Comparison of ENCODE assay signal across 8 cellular contexts in genomic region chr12:131222271-131223139, GRCh38.
A peak's percentile ranks its signal among the peaks of the same experiment; 100 is the strongest.
DNase-seq lines count a peak whose midpoint lies in the region; ATAC-seq and TF ChIP-seq lines count a peak whose summit lies in the region.

No MANE protein-coding gene starts in this region.

- H3K4me2 ChIP-seq in Karpas-422 (ENCODE audit: low read depth, low read length, poor library complexity, severe bottlenecking) = no peak overlapping the region

- H3K9me2 ChIP-seq in Karpas-422 (replicated peaks; ENCODE audit: insufficient read depth, low read length) = no peaks in the 10 kb centered on the region

- no peaks in the 10 kb centered on the region for H3K79me2 ChIP-seq in Karpas-422 (ENCODE audit: low read length)

- H2AFZ ChIP-seq in Karpas-422 (ENCODE audit: low read length) = no peak overlapping the region

- no peak overlapping the region for H3K9ac ChIP-seq in Karpas-422 (ENCODE audit: low read length)

- no peaks in the 10 kb centered on the region for H4K20me1 ChIP-seq in Karpas-422 (ENCODE audit: insufficient read depth, low read depth, low read length)

- H3K4me3 Mint-ChIP-seq in activated naive CD4-positive, alpha-beta T cell treated with anti-CD3 and anti-CD28 coated beads, Interleukin-2, amount 50 U/mL, for 24 hours = peak overlapping the region; percentile 37
- H3K4me3 Mint-ChIP-seq in activated naive CD8-positive, alpha-beta T cell treated with anti-CD3 and anti-CD28 coated beads, Interleukin-2, amount 10 ng/mL, durations not matched to agents 7 days and 5 days = peak overlapping the region; percentile 53

- H3K4me3 ChIP-seq in thyroid gland (replicated peaks in 1 of 3) = no peak overlapping the region
- H3K4me3 ChIP-seq in Karpas-422 (ENCODE audit: low read length) = no peak overlapping the region

- TF ChIP-seq POLR2A in thyroid gland (IDR thresholded peaks at IDR 0.05) = peak in 1 of 2 donors; percentile 58

- H3K4me1 ChIP-seq in thyroid gland (peaks cover 47 to 54% of the 10 kb centered on the region in 2 donors), Karpas-422 (ENCODE audit: low read length) (peaks cover 7% of the 10 kb centered on the region)

- peak overlapping the region; percentile 57 to 93 (median 79) for H3K27ac ChIP-seq in thyroid gland
- H3K27ac ChIP-seq in Karpas-422 (ENCODE audit: low read length) = no peak overlapping the region

- peaks cover 7% of the 10 kb centered on the region for H3K4me1 Mint-ChIP-seq in activated naive CD4-positive, alpha-beta T cell treated with anti-CD3 and anti-CD28 coated beads, Interleukin-2, amount 50 U/mL, for 24 hours
- peaks cover 12% of the 10 kb centered on the region for H3K4me1 Mint-ChIP-seq in activated naive CD8-positive, alpha-beta T cell treated with anti-CD3 and anti-CD28 coated beads, Interleukin-2, amount 10 ng/mL, durations not matched to agents 7 days and 5 days

- H3K27me3 ChIP-seq in thyroid gland (no peaks in the 10 kb centered on the region), Karpas-422 (ENCODE audit: low read length) (no peaks in the 10 kb centered on the region)

- DNase-seq in activated naive CD4-positive, alpha-beta T cell treated with anti-CD3 and anti-CD28 coated beads, Interleukin-2, amount 50 U/mL, for 16 hours = no peak
- peak; percentile 50 for DNase-seq in activated naive CD8-positive, alpha-beta T cell treated with anti-CD3 and anti-CD28 coated beads, Interleukin-2, amount 10 ng/mL, durations not matched to agents 7 days and 5 days
- DNase-seq in thyroid gland (peak; percentile 83 to 88), Karpas-422 (no peak), NCI-H82 treated with DMSO at 0.1 percent for 48 hours (lab: John Stamatoyannopoulos, UW; ENCODE audit: unreplicated experiment) (no peak)
- DNase-seq in effector CD8-positive, alpha-beta T cell (lab: John Stamatoyannopoulos, UW) = no peak

- no peaks in the 10 kb centered on the region for H3K36me3 Mint-ChIP-seq in activated naive CD4-positive, alpha-beta T cell treated with anti-CD3 and anti-CD28 coated beads, Interleukin-2, amount 50 U/mL, for 24 hours
- no peaks in the 10 kb centered on the region for H3K36me3 Mint-ChIP-seq in activated naive CD8-positive, alpha-beta T cell treated with anti-CD3 and anti-CD28 coated beads, Interleukin-2, amount 10 ng/mL, durations not matched to agents 7 days and 5 days

- WGBS in thyroid gland, 2 donors = 30 to 41% methylated on average over 17 to 24 of the region's 24 CpGs

- no peaks in the 10 kb centered on the region for H3K9me3 Mint-ChIP-seq in activated naive CD4-positive, alpha-beta T cell treated with anti-CD3 and anti-CD28 coated beads, Interleukin-2, amount 50 U/mL, for 24 hours
- H3K9me3 Mint-ChIP-seq in activated naive CD8-positive, alpha-beta T cell treated with anti-CD3 and anti-CD28 coated beads, Interleukin-2, amount 10 ng/mL, durations not matched to agents 7 days and 5 days = no peaks in the 10 kb centered on the region

- H3K36me3 ChIP-seq in thyroid gland (no peaks in the 10 kb centered on the region), Karpas-422 (ENCODE audit: insufficient read depth, low read length) (no peaks in the 10 kb centered on the region)

- TF ChIP-seq CTCF in thyroid gland (IDR thresholded peaks at IDR 0.05) = no peak

- POLR2A ChIA-PET in activated naive CD8-positive, alpha-beta T cell treated with anti-CD3 and anti-CD28 coated beads, Interleukin-2, amount 10 ng/mL, durations not matched to agents 7 days and 5 days (lab: Charles Lee) = no interaction called here

- H3K9me3 ChIP-seq in thyroid gland (no peaks in the 10 kb centered on the region), Karpas-422 (ENCODE audit: low read length) (no peaks in the 10 kb centered on the region)

- intact Hi-C loops in thyroid gland (cut with DNase I) = no loop called here

- peaks cover 3% of the 10 kb centered on the region for H3K27me3 Mint-ChIP-seq in activated naive CD4-positive, alpha-beta T cell treated with anti-CD3 and anti-CD28 coated beads, Interleukin-2, amount 50 U/mL, for 24 hours
- peaks cover 11% of the 10 kb centered on the region for H3K27me3 Mint-ChIP-seq in activated naive CD8-positive, alpha-beta T cell treated with anti-CD3 and anti-CD28 coated beads, Interleukin-2, amount 10 ng/mL, durations not matched to agents 7 days and 5 days

- no peak overlapping the region for H3K27ac Mint-ChIP-seq in activated naive CD4-positive, alpha-beta T cell treated with anti-CD3 and anti-CD28 coated beads, Interleukin-2, amount 50 U/mL, for 24 hours
- H3K27ac Mint-ChIP-seq in activated naive CD8-positive, alpha-beta T cell treated with anti-CD3 and anti-CD28 coated beads, Interleukin-2, amount 10 ng/mL, durations not matched to agents 7 days and 5 days = peak overlapping the region; percentile 69

- peak; percentile 70 for ATAC-seq in HG03060 (IDR thresholded peaks at IDR 0.05; ENCODE audit: low read depth, unreplicated experiment)
- ATAC-seq in activated naive CD8-positive, alpha-beta T cell treated with anti-CD3 and anti-CD28 coated beads, Interleukin-2, amount 10 ng/mL, durations not matched to agents 7 days and 5 days (ENCODE audit: low read depth) = peak; percentile 71

Comparison
In these comparisons a context has a peak if more than half of its experiments do, and no peak if none do; other contexts are left out.
1. DNase-seq: peak in activated naive CD8-positive, alpha-beta T cell treated with anti-CD3 and anti-CD28 coated beads, Interleukin-2, amount 10 ng/mL, durations not matched to agents 7 days and 5 days (single experiment) and thyroid gland (2 of 2); none in activated naive CD4-positive, alpha-beta T cell treated with anti-CD3 and anti-CD28 coated beads, Interleukin-2, amount 50 U/mL, for 16 hours (single experiment), effector CD8-positive, alpha-beta T cell (single experiment), Karpas-422 (single experiment) and NCI-H82 treated with DMSO at 0.1 percent for 48 hours (single experiment).